In the genomic region with DNA sequence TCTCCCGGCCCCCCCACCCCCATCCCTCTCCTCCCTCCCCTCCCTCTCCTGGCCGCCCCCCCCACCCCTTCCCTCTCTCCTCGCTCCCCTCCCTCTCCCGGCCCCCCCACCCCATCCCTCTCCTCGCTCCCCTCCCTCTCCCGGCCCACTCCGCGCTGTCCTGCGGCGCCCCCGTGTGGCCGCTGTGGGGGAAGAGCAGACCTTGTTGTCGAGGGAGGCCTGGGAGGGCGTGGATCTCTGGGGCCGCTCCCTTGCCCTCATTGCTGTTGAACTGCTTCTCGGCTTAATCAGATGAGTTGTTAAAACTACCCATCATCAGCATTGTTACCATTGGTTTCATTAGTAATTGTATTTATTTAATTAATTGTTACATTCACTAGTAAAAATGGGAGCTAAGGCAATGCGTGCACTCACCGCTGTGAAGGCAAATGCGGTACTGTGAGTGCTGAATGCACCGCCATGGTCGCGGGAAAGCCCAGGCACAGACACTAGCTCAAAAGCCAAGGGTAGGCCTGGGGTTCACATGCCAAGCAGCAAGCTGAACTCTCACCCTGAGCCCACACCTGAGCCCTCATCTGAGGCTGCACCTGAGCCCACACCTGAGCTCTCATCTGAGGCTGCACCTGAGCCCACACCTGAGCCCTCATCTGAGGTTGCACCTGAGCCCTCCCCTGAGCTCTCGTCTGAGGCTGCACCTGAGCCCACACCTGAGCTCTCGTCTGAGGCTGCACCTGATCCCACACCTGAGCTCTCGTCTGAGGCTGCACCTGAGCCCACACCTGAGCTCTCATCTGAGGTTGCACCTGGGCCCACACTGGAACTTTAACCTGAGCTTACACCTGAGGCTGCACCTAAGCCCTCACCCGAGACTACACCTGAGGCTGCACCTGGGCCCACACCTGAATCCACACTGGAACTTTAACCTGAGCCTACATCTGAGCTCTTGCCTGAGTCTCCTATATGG, we compare ENCODE assay signal across 8 cellular contexts. TPM values are rescaled to one million over a fixed set of nuclear protein-coding genes. Genes with fewer than 3 reads are reported as not detected.
A peak's percentile ranks its signal among the peaks of the same experiment; 100 is the strongest.
DNase-seq lines count a peak whose midpoint lies in the region; ATAC-seq and TF ChIP-seq lines count a peak whose summit lies in the region.

No MANE protein-coding gene starts in this region.

- H3K4me3 Mint-ChIP-seq in MCF 10A (ENCODE audit: unreplicated experiment): no peak overlapping the region

- no TSS peak for BruUV-seq in MCF 10A (replicated peaks; lab: Mats Ljungman, UMichigan)

- CTCF ChIA-PET in MCF 10A (lab: Yijun Ruan, JAX): interaction anchor here (0.5 to 1.9 kb wide), 40 partner anchors 8 to 1027 kb away, joined by 3 to 10 read pairs (median 4); a partner anchor contains a TSS

- no peaks in the 10 kb centered on the region for H3K27me3 Mint-ChIP-seq in MCF 10A (ENCODE audit: insufficient read depth, unreplicated experiment)

- no peaks in the 10 kb centered on the region for H3K36me3 ChIP-seq in kidney epithelial cell (ENCODE audit: control insufficient read depth, insufficient read depth, low read length)

- no peak overlapping the region for H3K27ac Mint-ChIP-seq in MCF 10A (ENCODE audit: low read depth, unreplicated experiment)

- intact Hi-C loops in MCF 10A (cut with micrococcal nuclease): loop anchor here (2.0 to 5.0 kb wide), 2 partner anchors 143 to 191 kb away; a partner anchor contains a TSS

- no peaks in the 10 kb centered on the region for H3K9me3 Mint-ChIP-seq in MCF 10A (ENCODE audit: unreplicated experiment)

- peaks cover 7% of the 10 kb centered on the region for H3K36me3 Mint-ChIP-seq in MCF 10A (ENCODE audit: insufficient read depth, unreplicated experiment)

- no peak for ATAC-seq in HG03354 (IDR thresholded peaks at IDR 0.05; ENCODE audit: poor library complexity, severe bottlenecking, unreplicated experiment)

- H3K4me3 ChIP-seq in WI38 (ENCODE audit: low read depth, low read length) (no peak overlapping the region), kidney epithelial cell (ENCODE audit: low read depth, low read length) (no peak overlapping the region)

- DNase-seq in DMS153 (lab: John Stamatoyannopoulos, UW) (peak; percentile 54), DMS153 treated with DMSO at 0.1 percent for 48 hours (lab: John Stamatoyannopoulos, UW; ENCODE audit: unreplicated experiment) (no peak), NCI-H2029 (lab: John Stamatoyannopoulos, UW) (peak; percentile 55), MCF 10A (ENCODE audit: unreplicated experiment) (peak; percentile 76), kidney epithelial cell (ENCODE audit: low read depth) (no peak)
- DNase-seq in stimulated activated CD4-positive, alpha-beta T cell treated with anti-CD3 and anti-CD28 coated beads, Interleukin-2, amount 100 ng/mL, for 48 hours: peak; percentile 73 to 81

- H3K27me3 ChIP-seq in kidney epithelial cell (ENCODE audit: control insufficient read depth, insufficient read depth, low read length): no peaks in the 10 kb centered on the region

- TF ChIP-seq CTCF in WI38 (IDR thresholded peaks at IDR 0.05; ENCODE audit: low read depth, low read length) (peak; percentile 60), MCF 10A (IDR thresholded peaks at IDR 0.05; ENCODE audit: unreplicated experiment) (peak; percentile 72), kidney epithelial cell (IDR thresholded peaks at IDR 0.05; ENCODE audit: insufficient read depth, low read length, poor library complexity, severe bottlenecking) (peak; percentile 73)

- POLR2A ChIA-PET in MCF 10A (lab: Yijun Ruan, JAX): interaction anchor here (0.7 to 1.5 kb wide), 3 partner anchors 176 to 192 kb away, joined by 3 to 7 read pairs (median 3); a partner anchor contains a TSS

- no peaks in the 10 kb centered on the region for H3K4me1 Mint-ChIP-seq in MCF 10A (ENCODE audit: insufficient read depth, unreplicated experiment)

RNA-seq across cellular contexts. Expression of a gene that starts 8.8 kb away (rescaled TPM):
- total RNA-seq in MCF 10A (2022) (not detected in 2 replicates), kidney epithelial cell (not detected in 2 replicates)

RNA-seq across cellular contexts. Expression of a gene that starts 19.6 kb away (rescaled TPM):
- total RNA-seq in MCF 10A (2022): not detected in 2 replicates
- total RNA-seq in kidney epithelial cell: 1.0 TPM in 1 of 2 replicates, not detected in the other

Comparison
In these comparisons a context has a peak if more than half of its experiments do, and no peak if none do; other contexts are left out.
1. DNase-seq: peak in DMS153 (single experiment), NCI-H2029 (single experiment), MCF 10A (single experiment) and stimulated activated CD4-positive, alpha-beta T cell treated with anti-CD3 and anti-CD28 coated beads, Interleukin-2, amount 100 ng/mL, for 48 hours (2 of 2); none in DMS153 treated with DMSO at 0.1 percent for 48 hours (single experiment) and kidney epithelial cell (single experiment).
2. Peak in every context shown above with its lines, with median percentiles within 50 percentile points of each other: CTCF ChIP-seq.